In genomic region chr9:120873512-120873911, GRCh38 we compare ENCODE assay signal across 9 cellular contexts. TPM values are rescaled to one million over a fixed set of nuclear protein-coding genes. Genes with fewer than 3 reads are reported as not detected.
DNase-seq lines count a peak whose midpoint lies in the region; ATAC-seq and TF ChIP-seq lines count a peak whose summit lies in the region.
"Had no signal": no experiment of that assay in that cellular context is flagged by ENCODE, and none has a peak within 500 bp of the region (broad histone marks: within the 10 kb centered on the region; RNA-seq: fewer than 3 reads in every experiment).

No MANE protein-coding gene starts in this region.

- no peak overlapping the region for H2AFZ ChIP-seq in Karpas-422 (ENCODE audit: low read length)

- peak overlapping the region; percentile 90 for H3K4me3 Mint-ChIP-seq in activated T-helper 17 cell treated with anti-CD3 and anti-CD28 coated beads, Interleukin-2, amount 50 U/mL, for 72 hours

- H3K27ac ChIP-seq in Karpas-422 (ENCODE audit: low read length), result peak overlapping the region; percentile 99

- no peaks in the 10 kb centered on the region for H3K27me3 ChIP-seq in Karpas-422 (ENCODE audit: low read length)
- H3K27me3 ChIP-seq in kidney epithelial cell (ENCODE audit: control insufficient read depth, insufficient read depth, low read length), result no peaks in the 10 kb centered on the region

- ATAC-seq in activated T-helper 17 cell treated with anti-CD3 and anti-CD28 coated beads, Interleukin-2, amount 50 U/mL, for 72 hours (replicated peaks), result no peak
- ATAC-seq in HG03439 (IDR thresholded peaks at IDR 0.05; ENCODE audit: unreplicated experiment), result no peak

- peaks cover 43% of the 10 kb centered on the region for H3K36me3 ChIP-seq in Karpas-422 (ENCODE audit: insufficient read depth, low read length)
- H3K36me3 ChIP-seq in kidney epithelial cell (ENCODE audit: control insufficient read depth, insufficient read depth, low read length), result no peaks in the 10 kb centered on the region

- no peaks in the 10 kb centered on the region for H3K9me3 ChIP-seq in Karpas-422 (ENCODE audit: low read length)

- H3K9me2 ChIP-seq in Karpas-422 (replicated peaks; ENCODE audit: insufficient read depth, low read length), result no peaks in the 10 kb centered on the region

- peaks cover 61% of the 10 kb centered on the region for H3K4me1 ChIP-seq in Karpas-422 (ENCODE audit: low read length)

- H3K27ac Mint-ChIP-seq in activated T-helper 17 cell treated with anti-CD3 and anti-CD28 coated beads, Interleukin-2, amount 50 U/mL, for 72 hours, result peak overlapping the region; percentile 80

- H3K9me3 Mint-ChIP-seq in activated T-helper 17 cell treated with anti-CD3 and anti-CD28 coated beads, Interleukin-2, amount 50 U/mL, for 72 hours, result no peaks in the 10 kb centered on the region

- peak overlapping the region; percentile 26; the same call in 1 of the 2 replicates for H3K9ac ChIP-seq in Karpas-422 (ENCODE audit: low read length)

- DNase-seq in DMS53 (lab: John Stamatoyannopoulos, UW), result peak; percentile 97
- DNase-seq in Karpas-422, result peak; percentile 59
- peak; percentile 79 for DNase-seq in kidney epithelial cell (ENCODE audit: low read depth)
- DNase-seq in occipital lobe (lab: John Stamatoyannopoulos, UW), result no peak
- DNase-seq in activated effector memory CD4-positive, alpha-beta T cell treated with Interleukin-2 at 50 U/mL for 16 hours, result no peak
- no peak for DNase-seq in NCI-H524 treated with DMSO at 0.1 percent for 48 hours (lab: John Stamatoyannopoulos, UW)
- DNase-seq: trophoblast cell had no signal

- TF ChIP-seq CTCF in kidney epithelial cell (IDR thresholded peaks at IDR 0.05; ENCODE audit: insufficient read depth, low read length, poor library complexity, severe bottlenecking), result no peak

- H3K79me2 ChIP-seq in Karpas-422 (ENCODE audit: low read length), result peaks cover 16% of the 10 kb centered on the region

- H3K36me3 Mint-ChIP-seq in activated T-helper 17 cell treated with anti-CD3 and anti-CD28 coated beads, Interleukin-2, amount 50 U/mL, for 72 hours (ENCODE audit: low read depth), result peaks cover 93% of the 10 kb centered on the region

- H3K4me3 ChIP-seq in Karpas-422 (ENCODE audit: low read length) (no peak overlapping the region), kidney epithelial cell (ENCODE audit: low read depth, low read length) (no peak overlapping the region)

- peaks cover 38% of the 10 kb centered on the region for H3K4me1 Mint-ChIP-seq in activated T-helper 17 cell treated with anti-CD3 and anti-CD28 coated beads, Interleukin-2, amount 50 U/mL, for 72 hours

- no peaks in the 10 kb centered on the region for H3K27me3 Mint-ChIP-seq in activated T-helper 17 cell treated with anti-CD3 and anti-CD28 coated beads, Interleukin-2, amount 50 U/mL, for 72 hours

- no peak overlapping the region for H3K4me2 ChIP-seq in Karpas-422 (ENCODE audit: low read depth, low read length, poor library complexity, severe bottlenecking)

- H4K20me1 ChIP-seq in Karpas-422 (ENCODE audit: insufficient read depth, low read depth, low read length), result no peaks in the 10 kb centered on the region

RNA-seq across cellular contexts. Expression of gene PHF19, which starts 3.5 kb away (rescaled TPM):
- total RNA-seq in Karpas-422 (2014; rRNA removed; shearing (Covaris generic); ENCODE audit: low replicate concordance), result 34.8 and 76.9 TPM in 2 replicates
- 100 to 1,000 TPM; 236 to 258 TPM for total RNA-seq in activated T-helper 17 cell treated with anti-CD3 and anti-CD28 coated beads, Interleukin-2, amount 50 U/mL, for 72 hours
- 14.9 and 18.5 TPM in 2 replicates for total RNA-seq in kidney epithelial cell
- 4.1 TPM for total RNA-seq in occipital lobe

RNA-seq across cellular contexts. Expression of gene PSMD5, which starts 30.8 kb away (rescaled TPM):
- 14.4 and 26.1 TPM in 2 replicates for total RNA-seq in Karpas-422 (2014; rRNA removed; shearing (Covaris generic); ENCODE audit: low replicate concordance)
- total RNA-seq in activated T-helper 17 cell treated with anti-CD3 and anti-CD28 coated beads, Interleukin-2, amount 50 U/mL, for 72 hours, result 10 to 100 TPM; 60.2 to 62.8 TPM
- total RNA-seq in kidney epithelial cell, result 39.6 and 44.4 TPM in 2 replicates
- total RNA-seq in occipital lobe, result 30.4 TPM

RNA-seq across cellular contexts. Expression of gene TRAF1, which starts 53.1 kb away (rescaled TPM):
- 18.8 and 23.8 TPM in 2 replicates for total RNA-seq in Karpas-422 (2014; rRNA removed; shearing (Covaris generic); ENCODE audit: low replicate concordance)
- total RNA-seq in activated T-helper 17 cell treated with anti-CD3 and anti-CD28 coated beads, Interleukin-2, amount 50 U/mL, for 72 hours, result 100 to 1,000 TPM in 1 of 2 donors, 10 to 100 TPM in 1; 71.4 to 164 TPM
- 7.5 and 13.2 TPM in 2 replicates for total RNA-seq in kidney epithelial cell
- total RNA-seq in occipital lobe, result 2.5 TPM

Comparison
In these comparisons a context has a peak if more than half of its experiments do, and no peak if none do; other contexts are left out.
1. DNase-seq: peak in DMS53 (single experiment), Karpas-422 (single experiment) and kidney epithelial cell (single experiment); none in occipital lobe (single experiment), activated effector memory CD4-positive, alpha-beta T cell treated with Interleukin-2 at 50 U/mL for 16 hours (single experiment) and NCI-H524 treated with DMSO at 0.1 percent for 48 hours (single experiment).